13 cellular contexts compared by ENCODE assay signal in genomic region chr18:8989017-8989416, GRCh38.
"Had no signal": no experiment of that assay in that cellular context is flagged by ENCODE, and none has a peak within 500 bp of the region (broad histone marks: within the 10 kb centered on the region; RNA-seq: fewer than 3 reads in every experiment).

No MANE protein-coding gene starts in this region.

- H3K36me3 ChIP-seq: gastrocnemius medialis, left ventricle myocardium inferior, upper lobe of right lung had no signal

- H3K9me3 ChIP-seq: gastrocnemius medialis, left ventricle myocardium inferior, psoas muscle, testis, upper lobe of right lung had no signal

- H3K4me3 Mint-ChIP-seq: activated CD4-positive, alpha-beta T cell treated with anti-CD3 and anti-CD28 coated beads, Interleukin-2, amount 10 ng/mL, durations not matched to agents 7 days and 5 days; brain; central memory CD8-positive, alpha-beta T cell; nephron progenitor cell; stimulated activated naive CD8-positive, alpha-beta T cell treated with anti-CD3 and anti-CD28 coated beads, Interleukin-15, amount 100 ng/mL, for 72 hours had no signal

- H3K27me3 ChIP-seq: gastrocnemius medialis, testis, upper lobe of right lung had no signal

- H3K4me1 ChIP-seq: left ventricle myocardium inferior, upper lobe of right lung had no signal

- H3K36me3 Mint-ChIP-seq: activated naive CD4-positive, alpha-beta T cell treated with anti-CD3 and anti-CD28 coated beads, Interleukin-2, amount 50 U/mL, for 72 hours; brain had no signal

- H3K9me3 Mint-ChIP-seq: activated CD4-positive, alpha-beta T cell treated with anti-CD3 and anti-CD28 coated beads, Interleukin-2, amount 10 ng/mL, durations not matched to agents 7 days and 5 days; activated naive CD4-positive, alpha-beta T cell treated with anti-CD3 and anti-CD28 coated beads, Interleukin-2, amount 50 U/mL, for 72 hours; brain; central memory CD8-positive, alpha-beta T cell; nephron progenitor cell; stimulated activated naive CD8-positive, alpha-beta T cell treated with anti-CD3 and anti-CD28 coated beads, Interleukin-15, amount 100 ng/mL, for 72 hours had no signal

- H3K4me1 Mint-ChIP-seq: activated CD4-positive, alpha-beta T cell treated with anti-CD3 and anti-CD28 coated beads, Interleukin-2, amount 10 ng/mL, durations not matched to agents 7 days and 5 days; central memory CD8-positive, alpha-beta T cell; stimulated activated naive CD8-positive, alpha-beta T cell treated with anti-CD3 and anti-CD28 coated beads, Interleukin-15, amount 100 ng/mL, for 72 hours had no signal

- H3K27ac ChIP-seq: epithelial cell of prostate, left ventricle myocardium inferior, psoas muscle, testis, upper lobe of right lung had no signal

- H3K4me3 ChIP-seq: gastrocnemius medialis, left ventricle myocardium inferior, psoas muscle, testis, upper lobe of right lung had no signal

- DNase-seq: amniotic stem cell, upper lobe of right lung had no signal

- H3K27ac Mint-ChIP-seq: activated CD4-positive, alpha-beta T cell treated with anti-CD3 and anti-CD28 coated beads, Interleukin-2, amount 10 ng/mL, durations not matched to agents 7 days and 5 days; activated naive CD4-positive, alpha-beta T cell treated with anti-CD3 and anti-CD28 coated beads, Interleukin-2, amount 50 U/mL, for 72 hours; nephron progenitor cell had no signal
